ENCODE assay signal across 15 cellular contexts in genomic region chrX:66408507-66408906, GRCh38.
DNase-seq lines count a peak whose midpoint lies in the region; ATAC-seq and TF ChIP-seq lines count a peak whose summit lies in the region.
"Had no signal": no experiment of that assay in that cellular context is flagged by ENCODE, and none has a peak within 500 bp of the region (broad histone marks: within the 10 kb centered on the region; RNA-seq: fewer than 3 reads in every experiment).

No MANE protein-coding gene starts in this region.

- H3K27ac ChIP-seq in effector memory CD4-positive, alpha-beta T cell (ENCODE audit: insufficient read depth, low read length, poor library complexity, severe bottlenecking), result no peak overlapping the region
- H3K27ac ChIP-seq: uterus had no signal

- no peaks in the 10 kb centered on the region for H3K27me3 Mint-ChIP-seq in mesothelial cell of epicardium (ENCODE audit: low read depth)
- H3K27me3 Mint-ChIP-seq: activated B cell treated with CpG ODN at 0.5 μM for 24 hours had no signal

- no peaks in the 10 kb centered on the region for H3K4me1 ChIP-seq in effector memory CD4-positive, alpha-beta T cell (ENCODE audit: control insufficient read depth, insufficient read depth, low read length, poor library complexity, severe bottlenecking)
- H3K4me1 ChIP-seq: uterus had no signal

- H3K9me3 Mint-ChIP-seq in mesothelial cell of epicardium, result peaks cover 82% of the 10 kb centered on the region
- H3K9me3 Mint-ChIP-seq: activated B cell treated with CpG ODN at 0.5 μM for 24 hours had no signal

- no peak overlapping the region for H3K27ac Mint-ChIP-seq in mesothelial cell of epicardium
- H3K27ac Mint-ChIP-seq: activated B cell treated with CpG ODN at 0.5 μM for 24 hours had no signal

- DNase-seq in NCI-H2171 treated with DMSO at 0.1 percent for 48 hours (lab: John Stamatoyannopoulos, UW) (peak; percentile 1), NCI-H2171 (lab: John Stamatoyannopoulos, UW) (no peak), erythroblast (lab: John Stamatoyannopoulos, UW) (peak; percentile 0), mesothelial cell of epicardium (ENCODE audit: low spot score in 2 of 2, unreplicated experiment in 2 of 2) (no peak), NCI-H226 (no peak)
- DNase-seq in effector memory CD4-positive, alpha-beta T cell, result no peak
- DNase-seq: activated B cell treated with CpG ODN at 0.5 μM for 24 hours; anterior cingulate cortex; foreskin fibroblast; midbrain; NCI-H1694 treated with DMSO at 0.1 percent for 48 hours; stimulated activated CD4-positive, alpha-beta T cell treated with anti-CD3 and anti-CD28 coated beads, Interleukin-2, amount 100 ng/mL, for 24 hours; uterus had no signal

- no peaks in the 10 kb centered on the region for H3K36me3 ChIP-seq in effector memory CD4-positive, alpha-beta T cell (ENCODE audit: control insufficient read depth, insufficient read depth, low read length)
- H3K36me3 ChIP-seq: uterus had no signal

- no peaks in the 10 kb centered on the region for H3K4me1 Mint-ChIP-seq in mesothelial cell of epicardium
- H3K4me1 Mint-ChIP-seq: activated B cell treated with CpG ODN at 0.5 μM for 24 hours had no signal

- no peak overlapping the region for H3K4me3 Mint-ChIP-seq in mesothelial cell of epicardium
- H3K4me3 Mint-ChIP-seq: activated B cell treated with CpG ODN at 0.5 μM for 24 hours had no signal

- no peaks in the 10 kb centered on the region for H3K27me3 ChIP-seq in effector memory CD4-positive, alpha-beta T cell (replicated peaks; ENCODE audit: control insufficient read depth, insufficient read depth, low read length, poor library complexity, severe bottlenecking)
- H3K27me3 ChIP-seq: uterus had no signal

- ATAC-seq in GM19455 (IDR thresholded peaks at IDR 0.05; ENCODE audit: unreplicated experiment), result peak; percentile 63
- peak; percentile 50 for ATAC-seq in HG03575 (IDR thresholded peaks at IDR 0.05; ENCODE audit: extremely low read depth, insufficient number of reproducible peaks, low FRiP score, unreplicated experiment)

- TF ChIP-seq CTCF in mesothelial cell of epicardium (IDR thresholded peaks at IDR 0.05; ENCODE audit: unreplicated experiment), result no peak

- no peak for TF ChIP-seq POLR2A in erythroblast (IDR thresholded peaks at IDR 0.05; ENCODE audit: low read length)

- no peak overlapping the region for H3K4me3 ChIP-seq in effector memory CD4-positive, alpha-beta T cell (ENCODE audit: insufficient read depth, low read depth, low read length, poor library complexity, severe bottlenecking)
- H3K4me3 ChIP-seq: uterus had no signal

- H3K36me3 Mint-ChIP-seq in mesothelial cell of epicardium, result no peaks in the 10 kb centered on the region

- H3K9me3 ChIP-seq in effector memory CD4-positive, alpha-beta T cell (ENCODE audit: control insufficient read depth, low read length), result no peaks in the 10 kb centered on the region
- H3K9me3 ChIP-seq: uterus had no signal

Comparison
In these comparisons a context has a peak if more than half of its experiments do, and no peak if none do; other contexts are left out.
1. DNase-seq: peak in NCI-H2171 treated with DMSO at 0.1 percent for 48 hours (single experiment) and erythroblast (2 of 2); none in NCI-H2171 (single experiment), mesothelial cell of epicardium (0 of 2), effector memory CD4-positive, alpha-beta T cell (0 of 3) and NCI-H226 (single experiment).